In the genomic region with DNA sequence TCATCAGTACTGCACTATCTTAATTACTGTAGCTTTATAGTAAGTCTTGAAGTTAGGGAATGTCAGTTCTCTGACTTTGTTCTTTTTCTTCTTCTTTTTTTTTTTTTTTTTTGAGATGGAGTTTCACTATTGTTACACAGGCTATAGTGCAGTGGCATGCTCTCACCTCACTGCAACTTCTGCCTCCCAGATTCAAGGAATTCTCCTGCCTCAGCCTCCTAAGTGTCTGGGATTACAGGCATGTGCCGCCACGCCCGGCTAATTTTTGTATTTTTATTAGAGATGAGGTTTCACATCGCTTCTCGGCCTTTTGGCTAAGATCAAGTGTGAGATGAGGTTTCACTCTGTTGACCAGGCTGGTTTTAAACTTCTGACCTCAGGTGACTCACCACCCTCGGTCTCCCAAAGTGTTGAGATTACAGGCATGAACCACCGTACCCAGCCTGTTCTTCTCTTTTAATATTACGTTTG, we compare ENCODE assay signal across 9 cellular contexts. TPM values are rescaled to one million over a fixed set of nuclear protein-coding genes. Genes with fewer than 3 reads are reported as not detected.
A peak's percentile ranks its signal among the peaks of the same experiment; 100 is the strongest.
DNase-seq lines count a peak whose midpoint lies in the region; ATAC-seq and TF ChIP-seq lines count a peak whose summit lies in the region.
"Had no signal": no experiment of that assay in that cellular context is flagged by ENCODE, and none has a peak within 500 bp of the region (broad histone marks: within the 10 kb centered on the region; RNA-seq: fewer than 3 reads in every experiment).

No MANE protein-coding gene starts in this region.

- H3K4me2 ChIP-seq in IMR-90 (ENCODE audit: low read depth, low read length), result peak overlapping the region; percentile 68
- no peak overlapping the region for H3K4me2 ChIP-seq in mesenchymal stem cell (ENCODE audit: low read length, poor library complexity, severe bottlenecking)

- H3K4me1 ChIP-seq in IMR-90 (ENCODE audit: control insufficient read depth, insufficient read depth, low read length), result peaks cover 9% of the 10 kb centered on the region
- peaks cover 8% of the 10 kb centered on the region for H3K4me1 ChIP-seq in mesenchymal stem cell (ENCODE audit: control insufficient read depth, insufficient read depth, low read depth, low read length)
- H3K4me1 ChIP-seq in gastrocnemius medialis, result no peaks in the 10 kb centered on the region

- H3K27ac ChIP-seq in IMR-90 (ENCODE audit: insufficient read depth, low read length) (no peak overlapping the region), mesenchymal stem cell (ENCODE audit: low read length, poor library complexity, severe bottlenecking) (no peak overlapping the region), substantia nigra (ENCODE audit: low read depth, low read length, poor library complexity, severe bottlenecking) (no peak overlapping the region), gastrocnemius medialis (no peak overlapping the region)

- no peaks in the 10 kb centered on the region for H3K27me3 ChIP-seq in IMR-90 (ENCODE audit: control insufficient read depth, insufficient read depth, low read length)
- peaks cover 4 to 13% of the 10 kb centered on the region in 2 experiments for H3K27me3 ChIP-seq in mesenchymal stem cell (ENCODE audit: control insufficient read depth in 1 of 2, insufficient read depth in 1 of 2, low read length in 2 of 2)
- H3K27me3 ChIP-seq in gastrocnemius medialis, result no peaks in the 10 kb centered on the region

- no peak overlapping the region for H3K4me3 ChIP-seq in IMR-90 (ENCODE audit: insufficient read depth, low read depth, low read length)
- no peak overlapping the region for H3K4me3 ChIP-seq in astrocyte of the spinal cord (ENCODE audit: low read depth, low read length)
- no peak overlapping the region for H3K4me3 ChIP-seq in mesenchymal stem cell (ENCODE audit: insufficient read depth in 1 of 2, low read depth in 1 of 2, low read length in 2 of 2)
- H3K4me3 ChIP-seq in gastrocnemius medialis, result no peak overlapping the region

- ATAC-seq in GM18867 (IDR thresholded peaks at IDR 0.05; ENCODE audit: unreplicated experiment) (peak; percentile 91), IMR-90 (ENCODE audit: low read depth) (peak; percentile 67), GM21737 (IDR thresholded peaks at IDR 0.05; ENCODE audit: unreplicated experiment) (no peak), gastrocnemius medialis (no peak)
- ATAC-seq: WTC11 had no signal

- H3K9me1 ChIP-seq in IMR-90 (ENCODE audit: insufficient read depth, low read length), result peaks cover 2% of the 10 kb centered on the region; the same call in 1 of the 2 replicates

- POLR2A ChIA-PET in IMR-90 (lab: Charles Lee; ENCODE audit: unreplicated experiment), result no interaction called here

- H4K91ac ChIP-seq in IMR-90 (ENCODE audit: insufficient read depth, low read depth, low read length) (no peak overlapping the region), mesenchymal stem cell (ENCODE audit: low read length) (no peak overlapping the region)

- TF ChIP-seq RAD21 in IMR-90 (IDR thresholded peaks at IDR 0.05; ENCODE audit: low read length), result no peak

- TF ChIP-seq POLR2A in IMR-90 (IDR thresholded peaks at IDR 0.05; ENCODE audit: low read depth, low read length), result no peak
- no peak for TF ChIP-seq POLR2A in gastrocnemius medialis (IDR thresholded peaks at IDR 0.05)

- no peak overlapping the region for H2BK12ac ChIP-seq in mesenchymal stem cell (ENCODE audit: low read length in 2 of 2)

- CTCF ChIA-PET in IMR-90 (lab: Yijun Ruan, JAX), result interaction anchor here (0.6 kb wide), 1 partner anchor 64 kb away, joined by 3 read pairs; no protein-coding TSS in a partner anchor

- H3K9me3 ChIP-seq in IMR-90 (ENCODE audit: control insufficient read depth, insufficient read depth, low read length) (peaks cover 5% of the 10 kb centered on the region), mesenchymal stem cell (ENCODE audit: control insufficient read depth, low read length) (no peaks in the 10 kb centered on the region), gastrocnemius medialis (no peaks in the 10 kb centered on the region)

- TF ChIP-seq CTCF in IMR-90 (conservative IDR thresholded peaks at IDR 0.05; ENCODE audit: low read depth, low read length) (no peak), astrocyte of the spinal cord (IDR thresholded peaks at IDR 0.05; ENCODE audit: low read depth, low read length) (no peak), gastrocnemius medialis (IDR thresholded peaks at IDR 0.05 in 4 of 5, conservative IDR thresholded peaks at IDR 0.05 in 1 of 5) (no peak)

- H2AFZ ChIP-seq in IMR-90 (replicated peaks; ENCODE audit: low read length, poor library complexity) (no peak overlapping the region), mesenchymal stem cell (ENCODE audit: low read depth, low read length) (no peak overlapping the region)

- H4K8ac ChIP-seq in IMR-90 (ENCODE audit: low read depth in 2 of 2, low read length in 2 of 2) (no peak overlapping the region; a peak in 1 of 4 replicates), mesenchymal stem cell (ENCODE audit: low read length) (no peak overlapping the region)

- H3K14ac ChIP-seq in IMR-90 (replicated peaks; ENCODE audit: low read depth, low read length) (no peak overlapping the region), mesenchymal stem cell (ENCODE audit: low read length in 2 of 2) (no peak overlapping the region)

- H2BK15ac ChIP-seq in IMR-90 (ENCODE audit: low read depth, low read length) (no peak overlapping the region), mesenchymal stem cell (ENCODE audit: low read depth, poor library complexity, severe bottlenecking) (no peak overlapping the region)

- no peak overlapping the region for H2BK5ac ChIP-seq in IMR-90 (ENCODE audit: low read depth, low read length, poor library complexity, severe bottlenecking)
- no peak overlapping the region for H2BK5ac ChIP-seq in mesenchymal stem cell (ENCODE audit: low read depth, low read length, poor library complexity, severe bottlenecking)

- H3K18ac ChIP-seq in IMR-90 (ENCODE audit: low read depth, low read length) (no peak overlapping the region), mesenchymal stem cell (ENCODE audit: low read depth in 1 of 2, low read length in 2 of 2) (no peak overlapping the region)

- H2BK120ac ChIP-seq in IMR-90 (ENCODE audit: low read depth, low read length), result no peak overlapping the region
- no peak overlapping the region for H2BK120ac ChIP-seq in mesenchymal stem cell (ENCODE audit: low read depth, low read length)

- intact Hi-C loops in IMR-90 (cut with micrococcal nuclease) (no loop called here), gastrocnemius medialis (cut with DNase I; ENCODE audit: low total_unique reads) (no loop called here)

- H3K36me3 ChIP-seq in IMR-90 (ENCODE audit: control insufficient read depth, insufficient read depth, low read length), result no peaks in the 10 kb centered on the region
- no peaks in the 10 kb centered on the region for H3K36me3 ChIP-seq in mesenchymal stem cell (ENCODE audit: control insufficient read depth in 1 of 2, insufficient read depth in 2 of 2, low read depth in 1 of 2, low read length in 2 of 2)
- no peaks in the 10 kb centered on the region for H3K36me3 ChIP-seq in gastrocnemius medialis

- WGBS in IMR-90 (ENCODE audit: extremely low coverage in 2 of 2, insufficient read length in 1 of 2), 2 experiments, result no CpG with 5 or more reads among the region's 8 CpGs
- no CpG with 5 or more reads among the region's 8 CpGs for WGBS in mesenchymal stem cell

- no peak overlapping the region for H2AK9ac ChIP-seq in IMR-90 (replicated peaks; ENCODE audit: low read depth, low read length, poor library complexity)

- in situ Hi-C loops in IMR-90 (cut with MboI; ENCODE audit: low sequenced_read_pairs) (no loop called here), astrocyte of the spinal cord (cut with HindIII; ENCODE audit: low sequenced_read_pairs) (no loop called here), gastrocnemius medialis (cut with MboI; ENCODE audit: low sequenced_read_pairs in 4 of 4) (no loop called here)

- H3K9ac ChIP-seq in IMR-90 (ENCODE audit: low read depth, low read length), result no peak overlapping the region
- H3K9ac ChIP-seq in mesenchymal stem cell (ENCODE audit: low read length), result no peak overlapping the region

- H2AK5ac ChIP-seq in IMR-90 (ENCODE audit: low read depth, low read length) (no peak overlapping the region), mesenchymal stem cell (ENCODE audit: low read length, severe bottlenecking) (no peak overlapping the region)

- no peak overlapping the region for H3K56ac ChIP-seq in IMR-90 (ENCODE audit: extremely low read depth, insufficient read depth, low read length)

- H3K79me1 ChIP-seq in IMR-90 (ENCODE audit: low read depth in 1 of 2, low read length in 2 of 2) (no peaks in the 10 kb centered on the region), mesenchymal stem cell (replicated peaks; ENCODE audit: low read length, poor library complexity, severe bottlenecking) (no peaks in the 10 kb centered on the region)

- H3K4ac ChIP-seq in IMR-90 (ENCODE audit: low read depth, low read length) (no peak overlapping the region), mesenchymal stem cell (ENCODE audit: low read depth in 1 of 2, low read length in 2 of 2) (no peak overlapping the region)

- no peak overlapping the region for H2BK20ac ChIP-seq in IMR-90 (ENCODE audit: low read depth, low read length)

- DNase-seq in IMR-90 (peak; percentile 78), astrocyte of the spinal cord (ENCODE audit: low read depth, low spot score) (peak; percentile 78), mesenchymal stem cell (peak; percentile 60), NCI-H1694 (lab: John Stamatoyannopoulos, UW) (no peak), substantia nigra (lab: John Stamatoyannopoulos, UW) (no peak), gastrocnemius medialis (no peak)

- H3K23ac ChIP-seq in IMR-90 (ENCODE audit: low read depth, low read length) (no peak overlapping the region), mesenchymal stem cell (ENCODE audit: low read length in 2 of 2) (no peak overlapping the region)

- dilution Hi-C loops in IMR-90 (cut with HindIII; ENCODE audit: low sequenced_read_pairs, unreplicated experiment), result no loop called here

- no TSS peak for BruUV-seq in IMR-90 (replicated peaks; lab: Mats Ljungman, UMichigan)

- no peaks in the 10 kb centered on the region for H4K20me1 ChIP-seq in IMR-90 (ENCODE audit: insufficient read depth, low read length)

- H4K5ac ChIP-seq in IMR-90 (ENCODE audit: low read depth, low read length), result no peak overlapping the region

TF ChIP-seq in IMR-90, 13 proteins besides CTCF, POLR2A, EP300 and RAD21 (continues in another document):
- TF ChIP-seq NFE2L2 (IDR thresholded peaks at IDR 0.05; ENCODE audit: low read depth, low read length), result no peak

RNA-seq across cellular contexts. Expression of a gene that starts 41.9 kb away (rescaled TPM):
- 12.8 and 12.9 TPM in 2 replicates for total RNA-seq in IMR-90 (2012; rRNA removed)
- polyA plus RNA-seq in IMR-90 (2012; rRNA removed), result 10.1 and 10.2 TPM in 2 replicates
- 3.6 and 5.0 TPM in 2 replicates for polyA plus RNA-seq in IMR-90 (2012; cell fraction: cytosol; rRNA removed)
- polyA plus RNA-seq in IMR-90 (2012; cell fraction: nucleus; rRNA removed; ENCODE audit: low replicate concordance), result 27.3 and 53.0 TPM in 2 replicates
- 28.5 TPM for polyA plus RNA-seq in mesenchymal stem cell (2013, experiment 1 of 2)
- polyA plus RNA-seq in mesenchymal stem cell (2013, experiment 2 of 2), result 26.8 TPM
- total RNA-seq in gastrocnemius medialis, result 1 to 10 TPM; 5.1 to 9.9 (median 5.4) TPM

Comparison
In these comparisons a context has a peak if more than half of its experiments do, and no peak if none do; other contexts are left out.
1. ATAC-seq: peak in GM18867 (single experiment) and IMR-90 (single experiment); none in GM21737 (single experiment) and gastrocnemius medialis (0 of 2).
2. DNase-seq: peak in IMR-90 (single experiment), astrocyte of the spinal cord (single experiment) and mesenchymal stem cell (single experiment); none in NCI-H1694 (single experiment), substantia nigra (0 of 49) and gastrocnemius medialis (0 of 2).